Comparison of ENCODE assay signal across 19 cellular contexts in genomic region chr4:173052439-173052838, GRCh38.
A peak's percentile ranks its signal among the peaks of the same experiment; 100 is the strongest.
DNase-seq lines count a peak whose midpoint lies in the region; ATAC-seq and TF ChIP-seq lines count a peak whose summit lies in the region.
"Had no signal": no experiment of that assay in that cellular context is flagged by ENCODE, and none has a peak within 500 bp of the region (broad histone marks: within the 10 kb centered on the region; RNA-seq: fewer than 3 reads in every experiment).

No MANE protein-coding gene starts in this region.

- no peaks in the 10 kb centered on the region for H3K27me3 ChIP-seq in ACC112 (ENCODE audit: insufficient read depth, low read length)
- H3K27me3 ChIP-seq in fibroblast of lung (ENCODE audit: control insufficient read depth, insufficient read depth, low read length): no peaks in the 10 kb centered on the region
- no peaks in the 10 kb centered on the region for H3K27me3 ChIP-seq in trophoblast cell (ENCODE audit: insufficient read depth, low read length)
- H3K27me3 ChIP-seq: MG63 had no signal

- H3K4me2 ChIP-seq in fibroblast of lung (ENCODE audit: extremely low read depth, insufficient read depth, low read length): peak overlapping the region; percentile 82
- no peak overlapping the region for H3K4me2 ChIP-seq in trophoblast cell (ENCODE audit: low read length)

- H4K91ac ChIP-seq in trophoblast cell (ENCODE audit: low read depth, low read length): peak overlapping the region; percentile 47

- no peak overlapping the region for H3K14ac ChIP-seq in trophoblast cell (ENCODE audit: low read length)

- DNase-seq in fibroblast of lung (ENCODE audit: low read depth in 2 of 2): no peak
- DNase-seq in trophoblast cell: no peak
- no peak for DNase-seq in Ammon's horn (ENCODE audit: low spot score)
- DNase-seq in NCI-H1048 (lab: John Stamatoyannopoulos, UW): no peak
- no peak for DNase-seq in nucleus accumbens (lab: John Stamatoyannopoulos, UW)
- DNase-seq: Caco-2; CD4-positive, alpha-beta T cell; DND-41; H9; HFFc6; MG63; NCI-H1436; NCI-H187 treated with DMSO at 0.1 percent for 48 hours; NCI-H2107; NK-92 treated with Interleukin-12 subunit alpha and Interleukin-12 subunit beta, amount 100 ng/mL, for 24 hours had no signal

- no peak overlapping the region for H3K23ac ChIP-seq in trophoblast cell (ENCODE audit: low read length)

- H2AFZ ChIP-seq in ACC112 (ENCODE audit: low read length, unreplicated experiment) (peak overlapping the region; percentile 58), fibroblast of lung (ENCODE audit: low read length) (no peak overlapping the region), trophoblast cell (ENCODE audit: insufficient read depth, low read length, poor library complexity) (no peak overlapping the region)

- no peak overlapping the region for H3K4ac ChIP-seq in trophoblast cell (ENCODE audit: low read depth, low read length)

- H4K20me1 ChIP-seq in fibroblast of lung (ENCODE audit: control insufficient read depth, extremely low read depth, insufficient read depth, low read length): no peaks in the 10 kb centered on the region

- no peaks in the 10 kb centered on the region for H3K79me2 ChIP-seq in ACC112 (ENCODE audit: control insufficient read depth, insufficient read depth, low read length, unreplicated experiment)
- no peaks in the 10 kb centered on the region for H3K79me2 ChIP-seq in fibroblast of lung (ENCODE audit: control insufficient read depth, insufficient read depth, low read length)
- no peaks in the 10 kb centered on the region for H3K79me2 ChIP-seq in trophoblast cell (ENCODE audit: control insufficient read depth, insufficient read depth, low read length, poor library complexity)

- no peak overlapping the region for H2BK5ac ChIP-seq in trophoblast cell (ENCODE audit: low read depth, low read length, poor library complexity)

- H4K12ac ChIP-seq in trophoblast cell (ENCODE audit: low read depth, low read length): no peak overlapping the region

- H2AK5ac ChIP-seq in trophoblast cell (ENCODE audit: low read length): no peak overlapping the region

- no CpG with 5 or more reads among the region's 2 CpGs for WGBS in trophoblast cell (ENCODE audit: extremely low coverage, insufficient coverage, insufficient read length)

- H3K36me3 ChIP-seq in ACC112 (ENCODE audit: insufficient read depth, low read length): no peaks in the 10 kb centered on the region
- no peaks in the 10 kb centered on the region for H3K36me3 ChIP-seq in fibroblast of lung (ENCODE audit: control insufficient read depth, insufficient read depth, low read length)
- no peaks in the 10 kb centered on the region for H3K36me3 ChIP-seq in trophoblast cell (ENCODE audit: control insufficient read depth in 1 of 2, insufficient read depth in 2 of 2, low read length in 2 of 2)
- H3K36me3 ChIP-seq: MG63 had no signal

- no peak overlapping the region for H4K8ac ChIP-seq in trophoblast cell (ENCODE audit: low read depth, low read length)

- no peak for ATAC-seq in GM18520 (IDR thresholded peaks at IDR 0.05; ENCODE audit: unreplicated experiment)
- ATAC-seq: GM12878 had no signal

- H3K9ac ChIP-seq in fibroblast of lung (ENCODE audit: insufficient read depth, low read length): no peak overlapping the region
- no peak overlapping the region for H3K9ac ChIP-seq in trophoblast cell (ENCODE audit: low read length)

- TF ChIP-seq RAD21 in Ishikawa (IDR thresholded peaks at IDR 0.05; ENCODE audit: low read depth): no peak

- no peak overlapping the region for H2BK120ac ChIP-seq in trophoblast cell (ENCODE audit: insufficient read depth, low read length, poor library complexity)

- no peak overlapping the region for H3K27ac ChIP-seq in ACC112 (ENCODE audit: low read depth, low read length)
- no peak overlapping the region for H3K27ac ChIP-seq in fibroblast of lung (ENCODE audit: insufficient read depth, low read length)
- no peak overlapping the region for H3K27ac ChIP-seq in trophoblast cell (ENCODE audit: low read depth, low read length)

- H3K79me1 ChIP-seq in trophoblast cell (ENCODE audit: low read length): peaks cover under 1% of the 10 kb centered on the region

- H3K4me1 ChIP-seq in ACC112 (ENCODE audit: control insufficient read depth, insufficient read depth, low read length, unreplicated experiment): peaks cover 3% of the 10 kb centered on the region
- H3K4me1 ChIP-seq in fibroblast of lung (ENCODE audit: control insufficient read depth, extremely low read depth, insufficient read depth, low read length): no peaks in the 10 kb centered on the region
- no peaks in the 10 kb centered on the region for H3K4me1 ChIP-seq in trophoblast cell (ENCODE audit: control insufficient read depth in 1 of 2, insufficient read depth in 2 of 2, low read length in 2 of 2)
- H3K4me1 ChIP-seq: Caco-2 had no signal

- no peak for TF ChIP-seq CTCF in fibroblast of lung (conservative IDR thresholded peaks at IDR 0.05 in 1 of 2, IDR thresholded peaks at IDR 0.05 in 1 of 2; ENCODE audit: low read depth in 1 of 2, low read length in 2 of 2)

- H3K9me3 ChIP-seq in fibroblast of lung (ENCODE audit: control insufficient read depth, insufficient read depth, low read depth, low read length): no peaks in the 10 kb centered on the region
- H3K9me3 ChIP-seq in trophoblast cell (ENCODE audit: insufficient read depth, low read depth, low read length): no peaks in the 10 kb centered on the region
- H3K9me3 ChIP-seq: Caco-2, MG63 had no signal

- H3K18ac ChIP-seq in trophoblast cell (ENCODE audit: low read length): no peak overlapping the region

- H3K4me3 ChIP-seq in ACC112 (ENCODE audit: low read depth, low read length) (peak overlapping the region; percentile 63), fibroblast of lung (replicated peaks in 1 of 4; ENCODE audit: control extremely low read depth in 1 of 4, insufficient read depth in 1 of 4, low read depth in 3 of 4, low read length in 4 of 4) (peak overlapping the region in 1 of 4 experiments; percentile 42), trophoblast cell (ENCODE audit: low read depth, low read length) (no peak overlapping the region)
- H3K4me3 ChIP-seq: GM12878 had no signal

- no peak overlapping the region for H2BK12ac ChIP-seq in trophoblast cell (ENCODE audit: low read length)

- no peak for TF ChIP-seq EP300 in Ishikawa (IDR thresholded peaks at IDR 0.05; ENCODE audit: borderline replicate concordance)

TF ChIP-seq in Ishikawa, 13 proteins besides CTCF, POLR2A, EP300 and RAD21:
- no peak for TF ChIP-seq TEAD4 (IDR thresholded peaks at IDR 0.05)
- TF ChIP-seq CEBPB (IDR thresholded peaks at IDR 0.05): peak; percentile 91
- TF ChIP-seq, protein P1, sequence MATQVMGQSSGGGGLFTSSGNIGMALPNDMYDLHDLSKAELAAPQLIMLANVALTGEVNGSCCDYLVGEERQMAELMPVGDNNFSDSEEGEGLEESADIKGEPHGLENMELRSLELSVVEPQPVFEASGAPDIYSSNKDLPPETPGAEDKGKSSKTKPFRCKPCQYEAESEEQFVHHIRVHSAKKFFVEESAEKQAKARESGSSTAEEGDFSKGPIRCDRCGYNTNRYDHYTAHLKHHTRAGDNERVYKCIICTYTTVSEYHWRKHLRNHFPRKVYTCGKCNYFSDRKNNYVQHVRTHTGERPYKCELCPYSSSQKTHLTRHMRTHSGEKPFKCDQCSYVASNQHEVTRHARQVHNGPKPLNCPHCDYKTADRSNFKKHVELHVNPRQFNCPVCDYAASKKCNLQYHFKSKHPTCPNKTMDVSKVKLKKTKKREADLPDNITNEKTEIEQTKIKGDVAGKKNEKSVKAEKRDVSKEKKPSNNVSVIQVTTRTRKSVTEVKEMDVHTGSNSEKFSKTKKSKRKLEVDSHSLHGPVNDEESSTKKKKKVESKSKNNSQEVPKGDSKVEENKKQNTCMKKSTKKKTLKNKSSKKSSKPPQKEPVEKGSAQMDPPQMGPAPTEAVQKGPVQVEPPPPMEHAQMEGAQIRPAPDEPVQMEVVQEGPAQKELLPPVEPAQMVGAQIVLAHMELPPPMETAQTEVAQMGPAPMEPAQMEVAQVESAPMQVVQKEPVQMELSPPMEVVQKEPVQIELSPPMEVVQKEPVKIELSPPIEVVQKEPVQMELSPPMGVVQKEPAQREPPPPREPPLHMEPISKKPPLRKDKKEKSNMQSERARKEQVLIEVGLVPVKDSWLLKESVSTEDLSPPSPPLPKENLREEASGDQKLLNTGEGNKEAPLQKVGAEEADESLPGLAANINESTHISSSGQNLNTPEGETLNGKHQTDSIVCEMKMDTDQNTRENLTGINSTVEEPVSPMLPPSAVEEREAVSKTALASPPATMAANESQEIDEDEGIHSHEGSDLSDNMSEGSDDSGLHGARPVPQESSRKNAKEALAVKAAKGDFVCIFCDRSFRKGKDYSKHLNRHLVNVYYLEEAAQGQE (IDR thresholded peaks at IDR 0.05; ENCODE audit: low read depth): no peak
